In genomic region chr7:2138146-2138765, GRCh38 we compare ENCODE assay signal across 8 cellular contexts.
A peak's percentile ranks its signal among the peaks of the same experiment; 100 is the strongest.
DNase-seq lines count a peak whose midpoint lies in the region; ATAC-seq and TF ChIP-seq lines count a peak whose summit lies in the region.

No MANE protein-coding gene starts in this region.

- peaks cover 14% of the 10 kb centered on the region for H3K36me3 Mint-ChIP-seq in progenitor cell of endocrine pancreas (ENCODE audit: insufficient read depth)

- H3K9me3 ChIP-seq in testis = no peaks in the 10 kb centered on the region

- no peak overlapping the region for H3K4me3 Mint-ChIP-seq in progenitor cell of endocrine pancreas (ENCODE audit: low read depth)

- no peak for TF ChIP-seq POLR2A in testis (IDR thresholded peaks at IDR 0.05)

- no peaks in the 10 kb centered on the region for H3K9me3 Mint-ChIP-seq in progenitor cell of endocrine pancreas (ENCODE audit: low read depth)

- H3K4me1 Mint-ChIP-seq in progenitor cell of endocrine pancreas (ENCODE audit: low read depth) = peaks cover 8% of the 10 kb centered on the region

- H3K4me3 ChIP-seq in GM12865 (ENCODE audit: low read depth, low read length) = no peak overlapping the region
- H3K4me3 ChIP-seq in HL-60 (replicated peaks; ENCODE audit: insufficient read depth, low read length) = peak overlapping the region; percentile 21; the same call in 1 of the 2 replicates
- H3K4me3 ChIP-seq in testis = no peak overlapping the region

- H3K4me1 ChIP-seq in testis = peaks cover 15% of the 10 kb centered on the region

- peak; percentile 47 for DNase-seq in GM12865 (ENCODE audit: low read depth)
- DNase-seq in HL-60 (ENCODE audit: low read depth in 1 of 2, low spot score in 1 of 2) = peak; percentile 80 to 90
- DNase-seq in activated naive CD4-positive, alpha-beta T cell treated with Interleukin-2 at 50 U/mL for 16 hours = peak; percentile 23
- DNase-seq in stimulated activated CD4-positive, alpha-beta T cell treated with anti-CD3 and anti-CD28 coated beads, Interleukin-2, amount 100 ng/mL, for 24 hours = peak; percentile 55 to 60
- no peak for DNase-seq in testis
- DNase-seq in DMS153 (lab: John Stamatoyannopoulos, UW) = no peak
- no peak for DNase-seq in progenitor cell of endocrine pancreas (ENCODE audit: low spot score, unreplicated experiment)

- WGBS in testis, 2 donors = 63 to 73% methylated on average over 14 to 17 of the region's 17 CpGs

- H3K36me3 ChIP-seq in testis (ENCODE audit: low read depth, missing control alignments) = no peaks in the 10 kb centered on the region

- H3K27me3 ChIP-seq in HL-60 (ENCODE audit: insufficient read depth, poor library complexity, severe bottlenecking) = no peaks in the 10 kb centered on the region
- H3K27me3 ChIP-seq in testis = no peaks in the 10 kb centered on the region

- H3K27ac ChIP-seq in HL-60 (replicated peaks) = peak overlapping the region; percentile 78
- H3K27ac ChIP-seq in testis = no peak overlapping the region

- intact Hi-C loops in testis (cut with DNase I; ENCODE audit: low total_unique reads) = no loop called here

- no peak overlapping the region for H3K27ac Mint-ChIP-seq in progenitor cell of endocrine pancreas

- no peak for ATAC-seq in GM19035 (IDR thresholded peaks at IDR 0.05; ENCODE audit: unreplicated experiment)

- no peaks in the 10 kb centered on the region for H3K27me3 Mint-ChIP-seq in progenitor cell of endocrine pancreas

- no peak for TF ChIP-seq CTCF in GM12865 (IDR thresholded peaks at IDR 0.05; ENCODE audit: insufficient read depth, low read depth, low read length, missing control alignments)
- TF ChIP-seq CTCF in HL-60 (IDR thresholded peaks at IDR 0.05; ENCODE audit: insufficient read depth, low read length) = no peak
- TF ChIP-seq CTCF in testis (IDR thresholded peaks at IDR 0.05) = no peak
- TF ChIP-seq CTCF in progenitor cell of endocrine pancreas (IDR thresholded peaks at IDR 0.05; ENCODE audit: unreplicated experiment) = no peak

Comparison
In these comparisons a context has a peak if more than half of its experiments do, and no peak if none do; other contexts are left out.
1. DNase-seq: peak in GM12865 (single experiment), HL-60 (2 of 2), activated naive CD4-positive, alpha-beta T cell treated with Interleukin-2 at 50 U/mL for 16 hours (single experiment) and stimulated activated CD4-positive, alpha-beta T cell treated with anti-CD3 and anti-CD28 coated beads, Interleukin-2, amount 100 ng/mL, for 24 hours (2 of 2); none in testis (single experiment), DMS153 (single experiment) and progenitor cell of endocrine pancreas (single experiment).